In the genomic region with DNA sequence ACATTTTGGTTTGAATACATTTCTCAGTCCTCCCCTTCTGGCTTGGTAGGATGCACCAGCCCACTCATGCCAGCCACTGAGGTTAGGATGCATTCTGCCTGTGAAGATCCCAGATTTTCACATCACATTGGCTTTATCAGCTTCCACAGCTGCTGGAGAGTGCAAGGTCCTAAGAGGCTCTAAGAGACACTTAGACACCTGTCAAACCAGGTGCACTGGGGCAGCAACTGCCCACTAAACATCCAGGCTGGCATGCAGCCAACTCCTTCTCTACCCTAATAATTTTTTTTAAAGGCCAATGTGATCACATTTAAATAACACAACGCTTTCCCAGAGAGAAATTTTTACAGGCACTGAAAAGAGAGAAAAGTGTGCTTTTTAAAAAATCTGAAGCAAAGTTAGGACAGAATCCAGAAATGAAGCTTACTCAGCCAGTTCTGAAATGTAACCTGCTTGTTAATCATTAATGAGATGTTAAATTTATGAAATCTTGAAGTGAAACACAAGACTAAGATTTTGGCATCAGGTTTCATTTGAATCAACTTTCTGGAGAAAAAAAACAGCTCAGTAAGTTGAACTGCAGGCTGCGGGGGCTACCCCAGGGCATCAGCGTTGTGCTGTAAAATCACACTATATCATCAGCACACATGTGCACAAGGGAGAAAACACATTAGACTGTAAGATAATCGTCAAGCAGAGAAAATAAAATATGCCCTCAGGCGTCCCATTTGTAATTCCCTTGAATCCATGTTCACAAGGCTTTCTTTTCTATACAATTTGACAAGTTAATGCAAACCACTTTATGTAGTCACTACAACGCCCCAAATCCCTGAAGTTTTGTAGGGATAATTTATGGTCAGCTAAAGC, we compare ENCODE assay signal across 14 cellular contexts.
A peak's percentile ranks its signal among the peaks of the same experiment; 100 is the strongest.
DNase-seq lines count a peak whose midpoint lies in the region; ATAC-seq and TF ChIP-seq lines count a peak whose summit lies in the region.
"Had no signal": no experiment of that assay in that cellular context is flagged by ENCODE, and none has a peak within 500 bp of the region (broad histone marks: within the 10 kb centered on the region; RNA-seq: fewer than 3 reads in every experiment).

No MANE protein-coding gene starts in this region.

- H3K27ac ChIP-seq in lung (ENCODE audit: low read depth in 1 of 2, low read length in 1 of 2) = no peak overlapping the region
- H3K27ac ChIP-seq: coronary artery had no signal

- no peaks in the 10 kb centered on the region for H3K27me3 ChIP-seq in lung (ENCODE audit: control insufficient read depth, insufficient read depth)
- H3K27me3 ChIP-seq: BE2C had no signal

- peak; percentile 19 for ATAC-seq in lung (ENCODE audit: insufficient read depth, low FRiP score)
- no peak for ATAC-seq in GM19455 (IDR thresholded peaks at IDR 0.05; ENCODE audit: unreplicated experiment)
- ATAC-seq: activated T-cell treated with anti-CD3 and anti-CD28 coated beads, Interleukin-2, amount 50 U/mL, for 72 hours; stimulated activated naive CD8-positive, alpha-beta T cell treated with anti-CD3 and anti-CD28 coated beads, Interleukin-15, Interleukin-2, amounts not matched to agents 100 U/mL and 50 U/mL, for 24 hours had no signal

- 44 to 70% methylated on average over 6 of the region's 6 CpGs for WGBS in lung, 2 donors

- H3K9me3 ChIP-seq in lung (ENCODE audit: control insufficient read depth in 2 of 2, insufficient read depth in 1 of 2, low read length in 1 of 2) = no peaks in the 10 kb centered on the region
- H3K9me3 ChIP-seq: BE2C had no signal

- peak; percentile 14 for DNase-seq in DMS79 (lab: John Stamatoyannopoulos, UW)
- peak; percentile 87 to 98 (median 95) for DNase-seq in NCI-H1417 (lab: John Stamatoyannopoulos, UW)
- DNase-seq in NCI-H82 treated with DMSO at 0.1 percent for 48 hours (lab: John Stamatoyannopoulos, UW; ENCODE audit: unreplicated experiment) = peak; percentile 25
- DNase-seq in lung (ENCODE audit: low spot score) = no peak
- DNase-seq in CD1c-positive myeloid dendritic cell (ENCODE audit: extremely low spot score) = no peak
- no peak for DNase-seq in stimulated activated CD4-positive, alpha-beta T cell treated with anti-CD3 and anti-CD28 coated beads, Interleukin-2, amount 100 ng/mL, for 48 hours
- DNase-seq in activated CD8-positive, alpha-beta memory T cell treated with anti-CD3 and anti-CD28 coated beads, Interleukin-2, amount 50 U/mL, for 4 hours = no peak
- DNase-seq: activated CD4-positive, alpha-beta T cell treated with anti-CD3 and anti-CD28 coated beads for 1 hour; activated T-cell treated with anti-CD3 and anti-CD28 coated beads, Interleukin-2, amount 50 U/mL, for 72 hours; BE2C; stimulated activated CD4-positive, alpha-beta T cell treated with anti-CD3 and anti-CD28 coated beads, Interleukin-4, amount 100 ng/mL, for 24 hours; stimulated activated naive CD8-positive, alpha-beta T cell treated with anti-CD3 and anti-CD28 coated beads, Interleukin-15, Interleukin-2, amounts not matched to agents 100 U/mL and 50 U/mL, for 24 hours had no signal

- no peaks in the 10 kb centered on the region for H3K4me1 ChIP-seq in lung (ENCODE audit: control insufficient read depth in 2 of 2, insufficient read depth in 2 of 2, low read length in 2 of 2)
- H3K4me1 ChIP-seq: BE2C had no signal

- no peak overlapping the region for H3K4me3 ChIP-seq in lung
- H3K4me3 ChIP-seq: coronary artery had no signal

- no peaks in the 10 kb centered on the region for H3K36me3 ChIP-seq in lung (ENCODE audit: control insufficient read depth in 2 of 2, insufficient read depth in 2 of 2, low read length in 2 of 2)
- H3K36me3 ChIP-seq: BE2C had no signal

- no peak for TF ChIP-seq CTCF in lung (IDR thresholded peaks at IDR 0.05; ENCODE audit: control extremely low read depth, extremely low read depth)

Comparison
In these comparisons a context has a peak if more than half of its experiments do, and no peak if none do; other contexts are left out.
1. DNase-seq: peak in DMS79 (single experiment), NCI-H1417 (3 of 3) and NCI-H82 treated with DMSO at 0.1 percent for 48 hours (single experiment); none in lung (single experiment), CD1c-positive myeloid dendritic cell (single experiment), stimulated activated CD4-positive, alpha-beta T cell treated with anti-CD3 and anti-CD28 coated beads, Interleukin-2, amount 100 ng/mL, for 48 hours (0 of 2) and activated CD8-positive, alpha-beta memory T cell treated with anti-CD3 and anti-CD28 coated beads, Interleukin-2, amount 50 U/mL, for 4 hours (single experiment).